Comparison of ENCODE assay signal across 15 cellular contexts in genomic region chr19:41206926-41207750, GRCh38. TPM values are rescaled to one million over a fixed set of nuclear protein-coding genes. Genes with fewer than 3 reads are reported as not detected.
DNase-seq lines count a peak whose midpoint lies in the region; ATAC-seq, FAIRE-seq and TF ChIP-seq lines count a peak whose summit lies in the region.
"Had no signal": no experiment of that assay in that cellular context is flagged by ENCODE, and none has a peak within 500 bp of the region (broad histone marks: within the 10 kb centered on the region; RNA-seq: fewer than 3 reads in every experiment).

No MANE protein-coding gene starts in this region.

- peak; percentile 92 for ATAC-seq in K562
- peak; percentile 78 to 79 for ATAC-seq in left cardiac atrium
- peak in 3 of 4 donors; percentile 53 to 79 (median 60) for ATAC-seq in psoas muscle
- no peak for ATAC-seq in GM21447 (IDR thresholded peaks at IDR 0.05; ENCODE audit: unreplicated experiment)

- in situ Hi-C loops in K562 (cut with MboI): loop anchor here (10.0 kb wide), 1 partner anchor 368 kb away; the partner anchor contains the start of gene CEACAM21

- peak; percentile 92 for FAIRE-seq in K562 (lab: Jason Lieb, UNC)

- POLR2A ChIA-PET in K562 (lab: Yijun Ruan, JAX): interaction anchor here (0.9 to 1.3 kb wide), 3 partner anchors 9 to 46 kb away, joined by 4 read pairs; no protein-coding TSS in a partner anchor

- H3K9me3 ChIP-seq in K562 (replicated peaks; ENCODE audit: control insufficient read depth, insufficient read depth, low read depth, low read length) (no peaks in the 10 kb centered on the region), psoas muscle (no peaks in the 10 kb centered on the region)
- H3K9me3 ChIP-seq: A549 had no signal

- no peaks in the 10 kb centered on the region for H3K4me1 Mint-ChIP-seq in endothelial cell (ENCODE audit: unreplicated experiment)

- peaks cover 10 to 15% of the 10 kb centered on the region in 2 experiments; a peak in 4 of 5 replicates for H3K4me1 ChIP-seq in K562 (replicated peaks in 1 of 2; ENCODE audit: control insufficient read depth in 2 of 2, insufficient read depth in 2 of 2, low read length in 2 of 2)
- H3K4me1 ChIP-seq in psoas muscle: no peaks in the 10 kb centered on the region
- H3K4me1 ChIP-seq: A549 had no signal

- peak overlapping the region; percentile 47 to 54; a peak in 3 of 4 replicates for H3K9ac ChIP-seq in K562 (ENCODE audit: insufficient read depth in 1 of 2, low read depth in 2 of 2, low read length in 2 of 2)

- no peaks in the 10 kb centered on the region for H3K9me3 Mint-ChIP-seq in endothelial cell (ENCODE audit: unreplicated experiment)
- H3K9me3 Mint-ChIP-seq: activated CD4-positive, alpha-beta memory T cell treated with anti-CD3 and anti-CD28 coated beads, Interleukin-2, amount 10 ng/mL, durations not matched to agents 7 days and 5 days; activated naive CD4-positive, alpha-beta T cell treated with anti-CD3 and anti-CD28 coated beads, Interleukin-2, amount 50 U/mL, for 24 hours; nephron had no signal

- H4K20me1 ChIP-seq in K562 (replicated peaks; ENCODE audit: control insufficient read depth, insufficient read depth, low read length): no peaks in the 10 kb centered on the region

- no peak for TF ChIP-seq CTCF in K562 (IDR thresholded peaks at IDR 0.05 in 2 of 3, conservative IDR thresholded peaks at IDR 0.05 in 1 of 3; ENCODE audit: insufficient read depth in 2 of 3, low read depth in 1 of 3, low read length in 3 of 3)
- TF ChIP-seq CTCF in psoas muscle (IDR thresholded peaks at IDR 0.05): no peak
- no peak for TF ChIP-seq CTCF in endothelial cell (IDR thresholded peaks at IDR 0.05; ENCODE audit: unreplicated experiment)

- 38% methylated on average over 23 of the region's 26 CpGs for WGBS in K562 (ENCODE audit: insufficient coverage, low coverage, missing lambda C conversion rate)
- WGBS in psoas muscle, 3 donors: 28 to 43% (median 33%) methylated on average over 24 to 26 of the region's 26 CpGs

- peaks cover 10% of the 10 kb centered on the region for H3K36me3 Mint-ChIP-seq in endothelial cell (ENCODE audit: low read depth, unreplicated experiment)
- H3K36me3 Mint-ChIP-seq: activated naive CD4-positive, alpha-beta T cell treated with anti-CD3 and anti-CD28 coated beads, Interleukin-2, amount 50 U/mL, for 24 hours had no signal

- H2AFZ ChIP-seq in K562 (ENCODE audit: low read depth, low read length): peak overlapping the region; percentile 98

- no peak overlapping the region for H3K4me3 Mint-ChIP-seq in endothelial cell (ENCODE audit: unreplicated experiment)
- H3K4me3 Mint-ChIP-seq: activated CD4-positive, alpha-beta memory T cell treated with anti-CD3 and anti-CD28 coated beads, Interleukin-2, amount 10 ng/mL, durations not matched to agents 7 days and 5 days; activated naive CD4-positive, alpha-beta T cell treated with anti-CD3 and anti-CD28 coated beads, Interleukin-2, amount 50 U/mL, for 24 hours; nephron had no signal

- H3K27ac ChIP-seq in K562 (ENCODE audit: extremely low read depth, low read depth, low read length) (peak overlapping the region; percentile 52), psoas muscle (peak overlapping the region; percentile 23)

- H3K4me3 ChIP-seq in K562: no peak overlapping the region
- peak overlapping the region; percentile 11 for H3K4me3 ChIP-seq in psoas muscle
- H3K4me3 ChIP-seq: A549 had no signal

- H3K27ac Mint-ChIP-seq in endothelial cell (ENCODE audit: unreplicated experiment): no peak overlapping the region
- H3K27ac Mint-ChIP-seq: activated CD4-positive, alpha-beta memory T cell treated with anti-CD3 and anti-CD28 coated beads, Interleukin-2, amount 10 ng/mL, durations not matched to agents 7 days and 5 days; activated naive CD4-positive, alpha-beta T cell treated with anti-CD3 and anti-CD28 coated beads, Interleukin-2, amount 50 U/mL, for 24 hours had no signal

- H3K27me3 ChIP-seq in K562 (ENCODE audit: control insufficient read depth in 2 of 2, insufficient read depth in 2 of 2, low read length in 2 of 2) (peaks cover 0 to 4% of the 10 kb centered on the region in 2 experiments; a peak in 2 of 5 replicates), psoas muscle (ENCODE audit: insufficient read depth in 3 of 3, low read length in 2 of 3) (peaks cover 0 to 4% (median 0%) of the 10 kb centered on the region in 3 donors)

- DNase-seq in AG20443 (ENCODE audit: low spot score): peak; percentile 76
- peak; percentile 77 to 86 (median 84) for DNase-seq in K562 (ENCODE audit: extremely low read depth in 1 of 4, low spot score in 3 of 4)
- peak; percentile 85 for DNase-seq in left cardiac atrium
- peak; percentile 83 to 94 for DNase-seq in psoas muscle
- DNase-seq in activated CD8-positive, alpha-beta memory T cell treated with anti-CD3 and anti-CD28 coated beads, Interleukin-2, amount 50 U/mL, for 48 hours: no peak
- DNase-seq in amniotic stem cell (lab: John Stamatoyannopoulos, UW): no peak
- no peak for DNase-seq in endothelial cell (ENCODE audit: low spot score)
- DNase-seq: activated CD4-positive, alpha-beta memory T cell treated with anti-CD3 and anti-CD28 coated beads, Interleukin-2, amount 10 ng/mL, durations not matched to agents 7 days and 5 days; effector CD4-positive, alpha-beta T cell; NCI-H2171; stimulated activated CD4-positive, alpha-beta T cell treated with anti-CD3 and anti-CD28 coated beads, Interleukin-2, amount 100 ng/mL, for 48 hours had no signal

- no peaks in the 10 kb centered on the region for H3K9me1 ChIP-seq in K562 (ENCODE audit: control insufficient read depth, insufficient read depth, low read length)

- TF ChIP-seq POLR2A in K562 (conservative IDR thresholded peaks at IDR 0.05): no peak; the same call in 1 of the 2 replicates

- H3K79me2 ChIP-seq in K562 (ENCODE audit: control insufficient read depth, insufficient read depth, low read length): no peaks in the 10 kb centered on the region

- TF ChIP-seq RAD21 in K562 (CRISPR knock-in tag; conservative IDR thresholded peaks at IDR 0.05 in 1 of 2, IDR thresholded peaks at IDR 0.05 in 1 of 2): no peak

- intact Hi-C loops in K562 (cut with micrococcal nuclease): loop anchor here (10.0 kb wide), 1 partner anchor 238 kb away; the partner anchor contains the start of gene ERICH4
- intact Hi-C loops in left cardiac atrium (cut with DNase I): loop anchor here (2.0 to 10.0 kb wide), 3 partner anchors 54 to 238 kb away; partner anchors contain the start of gene ERICH4 (in 1 of the 2)
- intact Hi-C loops in psoas muscle (cut with DNase I): loop anchor here (2.0 to 10.0 kb wide), 2 partner anchors 54 to 228 kb away; partner anchors contain the start of gene DMAC2 (in 1 of the 2)

- H3K27me3 Mint-ChIP-seq in endothelial cell (ENCODE audit: unreplicated experiment): peaks cover 5% of the 10 kb centered on the region
- H3K27me3 Mint-ChIP-seq: activated naive CD4-positive, alpha-beta T cell treated with anti-CD3 and anti-CD28 coated beads, Interleukin-2, amount 50 U/mL, for 24 hours had no signal

- no peak for TF ChIP-seq EP300 in K562 (IDR thresholded peaks at IDR 0.05; ENCODE audit: low read length)

- H3K4me2 ChIP-seq in K562 (ENCODE audit: insufficient read depth, low read length): peak overlapping the region; percentile 58; the same call in 1 of the 2 replicates
- H3K4me2 ChIP-seq: A549 had no signal

- CTCF ChIA-PET in K562 (lab: Yijun Ruan, JAX; ENCODE audit: low intra/inter-chr PET ratio): interaction anchor here (1.4 kb wide), 1 partner anchor 55 kb away, joined by 7 read pairs; no protein-coding TSS in a partner anchor

- H3K36me3 ChIP-seq in K562 (ENCODE audit: control insufficient read depth, insufficient read depth, low read length) (no peaks in the 10 kb centered on the region), psoas muscle (ENCODE audit: insufficient read depth in 1 of 2, low read depth in 1 of 2) (no peaks in the 10 kb centered on the region)

- no TSS peak for BruUV-seq in K562 (replicated peaks; lab: Mats Ljungman, UMichigan)

RNA-seq across cellular contexts. Expression of gene AXL, which starts 11.9 kb away (rescaled TPM):
- 5.6 and 26.9 TPM in 2 replicates for total RNA-seq in K562 (2011; cell fraction: chromatin; rRNA removed; ENCODE audit: low replicate concordance)
- total RNA-seq in K562 (2011; cell fraction: nucleolus; rRNA removed): 15.1 and 31.7 TPM in 2 replicates
- 14.5 and 18.9 TPM in 2 replicates for total RNA-seq in K562 (2011; cell fraction: nucleoplasm; rRNA removed)
- 1.6 and 2.6 TPM in 2 replicates for total RNA-seq in K562 (2014; rRNA removed)
- total RNA-seq in K562 (2014; rRNA removed; fragmentation: Illumina TruSeq; extraction: Trizol): 1.2 and 1.4 TPM in 2 replicates
- total RNA-seq in K562 (2015; rRNA removed; fragmentation: Illumina TruSeq; extraction: Trizol): 0.79 and 0.80 TPM in 2 replicates
- 3.0 and 3.4 TPM in 2 replicates for total RNA-seq in K562 (2021)
- polyA plus RNA-seq in K562 (2011; rRNA removed): 6.0 and 6.6 TPM in 2 replicates
- 5.2 and 17.6 TPM in 2 replicates for polyA plus RNA-seq in K562 (2011; cell fraction: cytosol; rRNA removed)
- 3.2 and 12.0 TPM in 2 replicates for polyA plus RNA-seq in K562 (2011; cell fraction: nucleus; rRNA removed)
- 1.4 and 3.0 TPM in 2 replicates for polyA plus RNA-seq in K562 (2012)
- polyA plus RNA-seq in K562 (2014; fragmentation: Illumina TruSeq; extraction: Trizol): 1.6 and 2.0 TPM in 2 replicates
- 1 to 10 TPM; 1.9 to 2.0 TPM for polyA plus RNA-seq in K562 (2014; fragmentation: Nextera tagmentation; extraction: Ambion mirVana)
- 1.1 and 1.2 TPM in 2 replicates for polyA plus RNA-seq in K562 (2014; rRNA removed)
- 20.1 and 36.0 TPM in 2 replicates for polyA minus RNA-seq in K562 (2011; rRNA and poly(A)+ RNA removed)
- 21.2 and 32.5 TPM in 2 replicates for polyA minus RNA-seq in K562 (2011; cell fraction: cytosol; rRNA and poly(A)+ RNA removed)
- polyA minus RNA-seq in K562 (2011; cell fraction: nucleus; rRNA and poly(A)+ RNA removed): 4.9 and 8.2 TPM in 2 replicates
- total RNA-seq in left cardiac atrium: 10 to 100 TPM; 27.5 to 31.8 TPM
- 10 to 100 TPM in 2 of 4 donors, 1 to 10 TPM in 2; 8.4 to 13.6 (median 11.0) TPM for total RNA-seq in psoas muscle
- 1 to 10 TPM; 3.3 to 4.4 (median 4.3) TPM for polyA plus RNA-seq in psoas muscle
- total RNA-seq in endothelial cell (ENCODE audit: unreplicated experiment): 5.5 TPM

RNA-seq across cellular contexts. Expression of gene CYP2S1, which starts 14.1 kb away (rescaled TPM):
- 0.90 and 1.3 TPM in 2 replicates for total RNA-seq in K562 (2011; cell fraction: chromatin; rRNA removed; ENCODE audit: low replicate concordance)
- total RNA-seq in K562 (2011; cell fraction: nucleolus; rRNA removed): 2.0 TPM in 2 replicates
- total RNA-seq in K562 (2011; cell fraction: nucleoplasm; rRNA removed): 1.0 and 1.5 TPM in 2 replicates
- 0.41 and 2.7 TPM in 2 replicates for total RNA-seq in K562 (2014; rRNA removed)
- total RNA-seq in K562 (2014; rRNA removed; fragmentation: Illumina TruSeq; extraction: Trizol): 0.13 and 0.18 TPM in 2 replicates
- 0.07 and 0.15 TPM in 2 replicates for total RNA-seq in K562 (2015; rRNA removed; fragmentation: Illumina TruSeq; extraction: Trizol)
- total RNA-seq in K562 (2021): 1.9 and 2.6 TPM in 2 replicates
- 0.46 and 0.60 TPM in 2 replicates for polyA plus RNA-seq in K562 (2011; rRNA removed)
- 0.37 and 0.95 TPM in 2 replicates for polyA plus RNA-seq in K562 (2011; cell fraction: cytosol; rRNA removed)
- 0.97 and 4.3 TPM in 2 replicates for polyA plus RNA-seq in K562 (2011; cell fraction: nucleus; rRNA removed)
- polyA plus RNA-seq in K562 (2012): 1.1 and 2.8 TPM in 2 replicates
- polyA plus RNA-seq in K562 (2014; fragmentation: Illumina TruSeq; extraction: Trizol): 0.71 and 0.79 TPM in 2 replicates
- polyA plus RNA-seq in K562 (2014; fragmentation: Nextera tagmentation; extraction: Ambion mirVana): under 1 TPM; 0.13 to 0.20 TPM
- 0.48 and 0.77 TPM in 2 replicates for polyA plus RNA-seq in K562 (2014; rRNA removed)
- 0.33 and 0.42 TPM in 2 replicates for polyA minus RNA-seq in K562 (2011; rRNA and poly(A)+ RNA removed)
- 0.76 and 1.5 TPM in 2 replicates for polyA minus RNA-seq in K562 (2011; cell fraction: cytosol; rRNA and poly(A)+ RNA removed)
- polyA minus RNA-seq in K562 (2011; cell fraction: nucleus; rRNA and poly(A)+ RNA removed): 0.22 and 0.27 TPM in 2 replicates
- total RNA-seq in left cardiac atrium: 1 to 10 TPM; 1.1 to 1.3 TPM
- 1 to 10 TPM in 1 of 4 donors, under 1 TPM in 3; 0.27 to 1.1 (median 0.62) TPM for total RNA-seq in psoas muscle
- polyA plus RNA-seq in psoas muscle: under 1 TPM; 0.10 to 0.56 (median 0.26) TPM
- total RNA-seq in endothelial cell (ENCODE audit: unreplicated experiment): 17.5 TPM

RNA-seq across cellular contexts. Expression of gene HNRNPUL1, which starts 57.0 kb away (rescaled TPM):
- total RNA-seq in K562 (2011; cell fraction: chromatin; rRNA removed; ENCODE audit: low replicate concordance): 232 and 237 TPM in 2 replicates
- total RNA-seq in K562 (2011; cell fraction: nucleolus; rRNA removed): 95.1 and 105 TPM in 2 replicates
- total RNA-seq in K562 (2011; cell fraction: nucleoplasm; rRNA removed): 117 and 149 TPM in 2 replicates
- 85.0 and 99.3 TPM in 2 replicates for total RNA-seq in K562 (2014; rRNA removed)
- 69.9 and 78.2 TPM in 2 replicates for total RNA-seq in K562 (2014; rRNA removed; fragmentation: Illumina TruSeq; extraction: Trizol)
- 85.9 and 88.7 TPM in 2 replicates for total RNA-seq in K562 (2015; rRNA removed; fragmentation: Illumina TruSeq; extraction: Trizol)
- 196 and 211 TPM in 2 replicates for total RNA-seq in K562 (2021)
- 39.2 and 59.3 TPM in 2 replicates for polyA plus RNA-seq in K562 (2011; rRNA removed)
- 36.1 and 60.0 TPM in 2 replicates for polyA plus RNA-seq in K562 (2011; cell fraction: cytosol; rRNA removed)
- 43.7 and 55.9 TPM in 2 replicates for polyA plus RNA-seq in K562 (2011; cell fraction: nucleus; rRNA removed)
- polyA plus RNA-seq in K562 (2012): 121 and 132 TPM in 2 replicates
- 138 and 160 TPM in 2 replicates for polyA plus RNA-seq in K562 (2014; fragmentation: Illumina TruSeq; extraction: Trizol)
- polyA plus RNA-seq in K562 (2014; fragmentation: Nextera tagmentation; extraction: Ambion mirVana): 1 to 10 TPM; 7.3 to 9.4 TPM
- polyA plus RNA-seq in K562 (2014; rRNA removed): 93.8 and 107 TPM in 2 replicates
- polyA minus RNA-seq in K562 (2011; rRNA and poly(A)+ RNA removed): 53.3 and 64.4 TPM in 2 replicates
- 50.4 and 56.1 TPM in 2 replicates for polyA minus RNA-seq in K562 (2011; cell fraction: cytosol; rRNA and poly(A)+ RNA removed)
- 40.3 and 68.6 TPM in 2 replicates for polyA minus RNA-seq in K562 (2011; cell fraction: nucleus; rRNA and poly(A)+ RNA removed)
- total RNA-seq in left cardiac atrium: 100 to 1,000 TPM; 116 to 147 TPM
- 100 to 1,000 TPM in 2 of 4 donors, 10 to 100 TPM in 2; 82.2 to 129 (median 105) TPM for total RNA-seq in psoas muscle
- 10 to 100 TPM; 54.3 to 82.3 (median 69.2) TPM for polyA plus RNA-seq in psoas muscle
- total RNA-seq in endothelial cell (ENCODE audit: unreplicated experiment): 259 TPM

Comparison
In these comparisons a context has a peak if more than half of its experiments do, and no peak if none do; other contexts are left out.
1. DNase-seq: peak in AG20443 (single experiment), K562 (4 of 4), left cardiac atrium (single experiment) and psoas muscle (2 of 2); none in activated CD8-positive, alpha-beta memory T cell treated with anti-CD3 and anti-CD28 coated beads, Interleukin-2, amount 50 U/mL, for 48 hours (single experiment), amniotic stem cell (single experiment) and endothelial cell (single experiment).